1 cellular context compared by ENCODE assay signal in genomic region chr1:174721246-174721645, GRCh38.
A peak's percentile ranks its signal among the peaks of the same experiment; 100 is the strongest.
TF ChIP-seq lines count a peak whose summit lies in the region.

No MANE protein-coding gene starts in this region.

TF ChIP-seq in HepG2, 621 proteins besides CTCF, POLR2A, EP300 and RAD21 (continued from another document):
- TF ChIP-seq TFE3 (CRISPR knock-in tag; IDR thresholded peaks at IDR 0.05) (peak; percentile 73; the same call in 1 of the 2 replicates), SOX5 (CRISPR knock-in tag; IDR thresholded peaks at IDR 0.05; ENCODE audit: borderline replicate concordance) (peak; percentile 38; the same call in 1 of the 2 replicates), FOXA3 (CRISPR knock-in tag; IDR thresholded peaks at IDR 0.05) (peak; percentile 53), HNRNPL (IDR thresholded peaks at IDR 0.05; ENCODE audit: low read depth, low read length) (no peak), ZNF709 (CRISPR knock-in tag; IDR thresholded peaks at IDR 0.05) (no peak), NR3C1 (CRISPR knock-in tag; IDR thresholded peaks at IDR 0.05) (no peak), MAZ (IDR thresholded peaks at IDR 0.05; ENCODE audit: borderline replicate concordance, low read depth, low read length) (no peak), MAZ (CRISPR knock-in tag; IDR thresholded peaks at IDR 0.05; ENCODE audit: low read depth) (no peak), ZSCAN20 (CRISPR knock-in tag; IDR thresholded peaks at IDR 0.05; ENCODE audit: borderline replicate concordance) (no peak)
